Comparison of ENCODE assay signal across 8 cellular contexts in genomic region chr19:8513687-8514504, GRCh38. TPM values are rescaled to one million over a fixed set of nuclear protein-coding genes. Genes with fewer than 3 reads are reported as not detected.
DNase-seq lines count a peak whose midpoint lies in the region; ATAC-seq and TF ChIP-seq lines count a peak whose summit lies in the region.

TSS of gene ZNF414 (minus strand) at chr19:8514167. CDS start at chr19:8514046, 121 bp downstream.

- DNase-seq in AG20443 (ENCODE audit: low spot score), result peak; percentile 98
- peak; percentile 91 for DNase-seq in NCI-H446 treated with DMSO at 0.1 percent for 48 hours (lab: John Stamatoyannopoulos, UW)
- DNase-seq in activated CD4-positive, CD25-positive, alpha-beta regulatory T cell treated with anti-CD3 and anti-CD28 coated beads, Interleukin-2, amount 50 U/mL, for 16 hours (ENCODE audit: low read depth, low spot score), result peak; percentile 91
- peak; percentile 95 for DNase-seq in central memory CD4-positive, alpha-beta T cell
- peak; percentile 99 for DNase-seq in iris pigment epithelial cell (ENCODE audit: low read depth)
- peak; percentile 98 for DNase-seq in spleen

- peak; percentile 87 for ATAC-seq in GM19043 (IDR thresholded peaks at IDR 0.05; ENCODE audit: low read depth, unreplicated experiment)
- peak; percentile 94 for ATAC-seq in HG03354 (IDR thresholded peaks at IDR 0.05; ENCODE audit: poor library complexity, severe bottlenecking, unreplicated experiment)

- peak in 5 of 11 experiments; percentile 20 to 44 (median 34) for TF ChIP-seq CTCF in spleen (IDR thresholded peaks at IDR 0.05 in 8 of 11, conservative IDR thresholded peaks at IDR 0.05 in 3 of 11)

- H3K4me3 ChIP-seq in spleen, result peak within 1 kb of the TSS; percentile 40 to 71 (median 56)

- peak in 2 of 3 donors; percentile 40 to 88 for TF ChIP-seq POLR2A in spleen (IDR thresholded peaks at IDR 0.05)

- peak within 1 kb of the TSS; percentile 96 to 99 (median 98) for H3K27ac ChIP-seq in spleen

- H3K4me1 ChIP-seq in spleen, result peaks cover 24 to 73% (median 65%) of the 10 kb centered on the region in 6 donors

- 0 to 2% (median 1%) methylated on average over 29 to 70 of the region's 70 CpGs for WGBS in spleen, 5 donors

- H3K36me3 ChIP-seq in spleen, result peaks cover 0 to 32% (median 5%) of the 10 kb centered on the region in 6 donors

- H3K27me3 ChIP-seq in spleen (replicated peaks in 1 of 7), result no peaks in the 10 kb centered on the region

- H3K9me3 ChIP-seq in spleen, result no peaks in the 10 kb centered on the region

- intact Hi-C loops in spleen (cut with DNase I; ENCODE audit: low total_unique reads), result loop anchor here (10.0 kb wide), 1 partner anchor 159 kb away; no protein-coding TSS in a partner anchor

RNA-seq across cellular contexts. Expression of gene ZNF414, which starts in this region (rescaled TPM):
- total RNA-seq in spleen, result 10 to 100 TPM; 12.0 to 31.0 (median 26.6) TPM
- 10 to 100 TPM; 12.7 to 31.7 (median 15.8) TPM for polyA plus RNA-seq in spleen

Comparison
In these comparisons a context has a peak if more than half of its experiments do, and no peak if none do; other contexts are left out.
1. Peak in every context shown above with its lines: DNase-seq, ATAC-seq, H3K4me3 ChIP-seq and H3K27ac ChIP-seq.